ENCODE assay signal across 28 cellular contexts in the genomic region with DNA sequence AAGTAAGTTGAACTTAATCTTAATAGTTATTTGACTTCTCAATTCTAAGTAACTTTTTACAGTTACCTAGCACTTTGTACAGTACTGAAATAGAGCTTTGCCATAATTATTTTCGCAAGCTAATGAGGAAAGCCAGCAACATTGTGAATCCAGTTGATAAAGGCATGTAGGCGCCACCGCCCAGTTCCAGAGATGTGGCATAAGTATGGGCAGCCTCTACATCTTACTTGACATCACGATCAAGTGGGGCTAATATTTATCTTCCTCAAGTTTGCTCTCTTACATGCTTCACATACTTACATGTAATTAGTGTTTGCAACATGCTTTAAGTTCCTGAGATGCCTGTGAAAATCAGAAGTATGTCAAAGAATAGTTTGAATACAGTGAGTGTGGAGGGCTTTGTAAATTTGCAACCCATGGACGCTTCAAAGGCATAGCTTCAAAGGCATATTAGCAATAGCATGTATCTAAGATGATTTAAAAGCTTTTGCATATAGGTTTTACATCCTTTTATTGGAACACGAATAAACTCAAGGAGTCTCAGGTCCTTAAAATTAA. TPM values are rescaled to one million over a fixed set of nuclear protein-coding genes. Genes with fewer than 3 reads are reported as not detected.
DNase-seq lines count a peak whose midpoint lies in the region; ATAC-seq, FAIRE-seq and TF ChIP-seq lines count a peak whose summit lies in the region.
"Had no signal": no experiment of that assay in that cellular context is flagged by ENCODE, and none has a peak within 500 bp of the region (broad histone marks: within the 10 kb centered on the region; RNA-seq: fewer than 3 reads in every experiment).

No MANE protein-coding gene starts in this region.

- no peaks in the 10 kb centered on the region for H3K36me3 Mint-ChIP-seq in activated CD4-positive, alpha-beta T cell treated with anti-CD3 and anti-CD28 coated beads, Interleukin-2, amount 10 ng/mL, durations not matched to agents 24 days and 14 days (ENCODE audit: low read depth)
- H3K36me3 Mint-ChIP-seq: CD14-positive monocyte; CD4-positive, alpha-beta memory T cell; CD4-positive, CD25-positive, alpha-beta regulatory T cell; CD8-positive, alpha-beta memory T cell had no signal

- no peaks in the 10 kb centered on the region for H3K9me3 Mint-ChIP-seq in activated CD4-positive, alpha-beta T cell treated with anti-CD3 and anti-CD28 coated beads, Interleukin-2, amount 10 ng/mL, durations not matched to agents 24 days and 14 days

- H3K4me1 ChIP-seq in A549, result no peaks in the 10 kb centered on the region
- H3K4me1 ChIP-seq in left lung, result no peaks in the 10 kb centered on the region
- no peaks in the 10 kb centered on the region for H3K4me1 ChIP-seq in lung (ENCODE audit: control insufficient read depth in 2 of 2, insufficient read depth in 2 of 2, low read length in 2 of 2)
- H3K4me1 ChIP-seq in upper lobe of right lung, result no peaks in the 10 kb centered on the region
- H3K4me1 ChIP-seq: BE2C, BLaER1 had no signal

- TF ChIP-seq RAD21 in A549 (conservative IDR thresholded peaks at IDR 0.05 in 1 of 2, IDR thresholded peaks at IDR 0.05 in 1 of 2), result no peak

- ATAC-seq in A549 (no peak), left lung (peak; percentile 80), lung (ENCODE audit: insufficient read depth, low FRiP score) (peak; percentile 64), upper lobe of right lung (peak; percentile 72)
- ATAC-seq: GM12878 had no signal

- whole genome bisulfite sequencing in A549 (ENCODE audit: missing lambda C conversion rate), result 2% methylated on average over 6 of the region's 6 CpGs
- WGBS in lung, 2 donors, result 64 to 74% methylated on average over 6 of the region's 6 CpGs

- H3K27ac ChIP-seq in A549, result no peak overlapping the region
- no peak overlapping the region for H3K27ac ChIP-seq in left lung
- H3K27ac ChIP-seq in lung (ENCODE audit: low read depth in 1 of 2, low read length in 1 of 2), result no peak overlapping the region
- no peak overlapping the region for H3K27ac ChIP-seq in upper lobe of right lung
- H3K27ac ChIP-seq: 22Rv1, BLaER1 had no signal

- peak; percentile 54 for FAIRE-seq in A549 (lab: Jason Lieb, UNC)
- FAIRE-seq: GM12878, GM12892, GM18507 had no signal

- CTCF ChIA-PET in A549 (lab: Yijun Ruan, JAX), result no interaction called here

- TF ChIP-seq CTCF in A549 (IDR thresholded peaks at IDR 0.05), result no peak
- TF ChIP-seq CTCF in left lung (IDR thresholded peaks at IDR 0.05), result no peak
- no peak for TF ChIP-seq CTCF in lung (IDR thresholded peaks at IDR 0.05; ENCODE audit: control extremely low read depth, extremely low read depth)
- no peak for TF ChIP-seq CTCF in upper lobe of right lung (IDR thresholded peaks at IDR 0.05)

- DNase-seq in A549 (ENCODE audit: low read depth in 1 of 2, low spot score in 1 of 2), result no peak
- peak in 1 of 2 donors; percentile 41 for DNase-seq in left lung
- DNase-seq in lung (ENCODE audit: low spot score), result no peak
- no peak for DNase-seq in upper lobe of right lung
- no peak for DNase-seq in activated CD4-positive, alpha-beta T cell treated with anti-CD3 and anti-CD28 coated beads, Interleukin-2, amount 10 ng/mL, durations not matched to agents 24 days and 14 days
- no peak for DNase-seq in NCI-H1930 (lab: John Stamatoyannopoulos, UW)
- DNase-seq in amygdala (lab: John Stamatoyannopoulos, UW), result no peak
- DNase-seq: ACHN; BE2C; C1 segment of cervical spinal cord; CD4-positive, alpha-beta memory T cell; CD4-positive, CD25-positive, alpha-beta regulatory T cell; CD8-positive, alpha-beta memory T cell; COR-L47; DMS 273 treated with DMSO at 0.1 percent for 48 hours; DMS153; DMS79; DND-41; EL; GDM1 had no signal

- no peaks in the 10 kb centered on the region for H3K36me3 ChIP-seq in left lung
- H3K36me3 ChIP-seq in lung (ENCODE audit: control insufficient read depth in 2 of 2, insufficient read depth in 2 of 2, low read length in 2 of 2), result no peaks in the 10 kb centered on the region
- no peaks in the 10 kb centered on the region for H3K36me3 ChIP-seq in upper lobe of right lung
- H3K36me3 ChIP-seq: BE2C, BLaER1 had no signal

- no peaks in the 10 kb centered on the region for H3K9me3 ChIP-seq in A549
- H3K9me3 ChIP-seq in left lung, result no peaks in the 10 kb centered on the region
- H3K9me3 ChIP-seq in lung (ENCODE audit: control insufficient read depth in 2 of 2, insufficient read depth in 1 of 2, low read length in 1 of 2), result peaks cover 0 to 2% of the 10 kb centered on the region in 2 donors
- no peaks in the 10 kb centered on the region for H3K9me3 ChIP-seq in upper lobe of right lung
- H3K9me3 ChIP-seq: BE2C, BLaER1 had no signal

- no peaks in the 10 kb centered on the region for H3K4me1 Mint-ChIP-seq in activated CD4-positive, alpha-beta T cell treated with anti-CD3 and anti-CD28 coated beads, Interleukin-2, amount 10 ng/mL, durations not matched to agents 24 days and 14 days
- H3K4me1 Mint-ChIP-seq: CD14-positive monocyte; CD4-positive, alpha-beta memory T cell; CD4-positive, CD25-positive, alpha-beta regulatory T cell; CD8-positive, alpha-beta memory T cell had no signal

- no peak overlapping the region for H3K27ac Mint-ChIP-seq in activated CD4-positive, alpha-beta T cell treated with anti-CD3 and anti-CD28 coated beads, Interleukin-2, amount 10 ng/mL, durations not matched to agents 24 days and 14 days
- H3K27ac Mint-ChIP-seq: CD14-positive monocyte; CD4-positive, alpha-beta memory T cell; CD4-positive, CD25-positive, alpha-beta regulatory T cell; CD8-positive, alpha-beta memory T cell had no signal

- no peak overlapping the region for H3K4me3 Mint-ChIP-seq in activated CD4-positive, alpha-beta T cell treated with anti-CD3 and anti-CD28 coated beads, Interleukin-2, amount 10 ng/mL, durations not matched to agents 24 days and 14 days
- H3K4me3 Mint-ChIP-seq: CD14-positive monocyte; CD4-positive, alpha-beta memory T cell; CD4-positive, CD25-positive, alpha-beta regulatory T cell; CD8-positive, alpha-beta memory T cell had no signal

- no peaks in the 10 kb centered on the region for H3K27me3 Mint-ChIP-seq in activated CD4-positive, alpha-beta T cell treated with anti-CD3 and anti-CD28 coated beads, Interleukin-2, amount 10 ng/mL, durations not matched to agents 24 days and 14 days
- H3K27me3 Mint-ChIP-seq: CD4-positive, alpha-beta memory T cell; CD4-positive, CD25-positive, alpha-beta regulatory T cell; CD8-positive, alpha-beta memory T cell had no signal

- no peak overlapping the region for H3K4me3 ChIP-seq in A549
- H3K4me3 ChIP-seq in left lung, result no peak overlapping the region
- no peak overlapping the region for H3K4me3 ChIP-seq in lung
- no peak overlapping the region for H3K4me3 ChIP-seq in upper lobe of right lung
- H3K4me3 ChIP-seq: BLaER1, GM12878 had no signal

- no peak overlapping the region for H3K4me2 ChIP-seq in A549
- H3K4me2 ChIP-seq: BLaER1 had no signal

- intact Hi-C loops in left lung (cut with DNase I) (no loop called here), upper lobe of right lung (cut with DNase I) (no loop called here)
- intact Hi-C loops in activated CD4-positive, alpha-beta T cell treated with anti-CD3 and anti-CD28 coated beads, Interleukin-2, amount 10 ng/mL, durations not matched to agents 24 days and 14 days (cut with micrococcal nuclease), result no loop called here

- no peak for TF ChIP-seq EP300 in A549 (IDR thresholded peaks at IDR 0.05)

- TF ChIP-seq POLR2A in A549 (IDR thresholded peaks at IDR 0.05; ENCODE audit: low read length), result no peak

- H3K27me3 ChIP-seq in left lung, result no peaks in the 10 kb centered on the region
- no peaks in the 10 kb centered on the region for H3K27me3 ChIP-seq in lung (ENCODE audit: control insufficient read depth, insufficient read depth)
- no peaks in the 10 kb centered on the region for H3K27me3 ChIP-seq in upper lobe of right lung
- H3K27me3 ChIP-seq: BE2C, BLaER1 had no signal

- POLR2A ChIA-PET in A549 (lab: Yijun Ruan, JAX), result no interaction called here

TF ChIP-seq in A549, 52 proteins besides CTCF, POLR2A, EP300 and RAD21:
- TF ChIP-seq HOXA7 (CRISPR knock-in tag; IDR thresholded peaks at IDR 0.05), result no peak
- no peak for TF ChIP-seq CBX8 (IDR thresholded peaks at IDR 0.05)
- TF ChIP-seq, protein P1, sequence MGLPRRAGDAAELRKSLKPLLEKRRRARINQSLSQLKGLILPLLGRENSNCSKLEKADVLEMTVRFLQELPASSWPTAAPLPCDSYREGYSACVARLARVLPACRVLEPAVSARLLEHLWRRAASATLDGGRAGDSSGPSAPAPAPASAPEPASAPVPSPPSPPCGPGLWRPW (IDR thresholded peaks at IDR 0.05), result no peak
- TF ChIP-seq HOXB13 (CRISPR knock-in tag; IDR thresholded peaks at IDR 0.05; ENCODE audit: low read depth), result no peak
- TF ChIP-seq RARB (CRISPR knock-in tag; IDR thresholded peaks at IDR 0.05), result no peak
- TF ChIP-seq FOXS1 (CRISPR knock-in tag; IDR thresholded peaks at IDR 0.05), result no peak
- TF ChIP-seq, protein P2, sequence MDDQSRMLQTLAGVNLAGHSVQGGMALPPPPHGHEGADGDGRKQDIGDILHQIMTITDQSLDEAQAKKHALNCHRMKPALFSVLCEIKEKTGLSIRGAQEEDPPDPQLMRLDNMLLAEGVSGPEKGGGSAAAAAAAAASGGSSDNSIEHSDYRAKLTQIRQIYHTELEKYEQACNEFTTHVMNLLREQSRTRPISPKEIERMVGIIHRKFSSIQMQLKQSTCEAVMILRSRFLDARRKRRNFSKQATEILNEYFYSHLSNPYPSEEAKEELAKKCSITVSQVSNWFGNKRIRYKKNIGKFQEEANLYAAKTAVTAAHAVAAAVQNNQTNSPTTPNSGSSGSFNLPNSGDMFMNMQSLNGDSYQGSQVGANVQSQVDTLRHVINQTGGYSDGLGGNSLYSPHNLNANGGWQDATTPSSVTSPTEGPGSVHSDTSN (IDR thresholded peaks at IDR 0.05), result no peak
- TF ChIP-seq FOSL2 (IDR thresholded peaks at IDR 0.05), result no peak
- TF ChIP-seq FOSL2 (CRISPR knock-in tag; IDR thresholded peaks at IDR 0.05), result no peak
- TF ChIP-seq JUNB (IDR thresholded peaks at IDR 0.05), result no peak
- no peak for TF ChIP-seq MAFK (IDR thresholded peaks at IDR 0.05; ENCODE audit: partially characterized antibody)
- TF ChIP-seq NPAS2 (CRISPR knock-in tag; IDR thresholded peaks at IDR 0.05; ENCODE audit: borderline replicate concordance), result no peak
- TF ChIP-seq KDM1A (IDR thresholded peaks at IDR 0.05; ENCODE audit: low read depth), result no peak
- TF ChIP-seq TFCP2L1 (CRISPR knock-in tag; IDR thresholded peaks at IDR 0.05), result no peak
- no peak for TF ChIP-seq ZNF302 (CRISPR knock-in tag; IDR thresholded peaks at IDR 0.05)

RNA-seq across cellular contexts. Expression of a gene that starts 34.9 kb away (rescaled TPM):
- not detected in 2 replicates for polyA plus RNA-seq in A549 (2011; rRNA removed)
- polyA plus RNA-seq in A549 (2012; cell fraction: cytosol; rRNA removed), result not detected in 2 replicates
- not detected in 2 replicates for polyA plus RNA-seq in A549 (2012; cell fraction: nucleus; rRNA removed)
- not detected in 3 replicates for polyA plus RNA-seq in A549 (2017; fragmentation: RNase III; extraction: RNeasy Plus Mini Kit Qiagen cat#74134 plus additional on column Dnase treatment)
- not detected in 2 replicates for polyA minus RNA-seq in A549 (2011; rRNA and poly(A)+ RNA removed)
- not detected for total RNA-seq in left lung
- not detected for total RNA-seq in lung
- not detected for polyA plus RNA-seq in lung
- total RNA-seq in upper lobe of right lung, result not detected
- total RNA-seq in activated CD4-positive, alpha-beta T cell treated with anti-CD3 and anti-CD28 coated beads, Interleukin-2, amount 10 ng/mL, durations not matched to agents 24 days and 14 days, result not detected in 2 replicates
- total RNA-seq: A172; CD4-positive, alpha-beta memory T cell; CD4-positive, CD25-positive, alpha-beta regulatory T cell; CD8-positive, alpha-beta memory T cell; GM12878 had no signal
- polyA plus RNA-seq: AG04450; CD14-positive monocyte; CD4-positive, alpha-beta memory T cell; CD4-positive, CD25-positive, alpha-beta regulatory T cell; CD8-positive, alpha-beta memory T cell had no signal

Comparison
In these comparisons a context has a peak if more than half of its experiments do, and no peak if none do; other contexts are left out.
1. ATAC-seq: peak in left lung (single experiment), lung (single experiment) and upper lobe of right lung (single experiment); none in A549 (0 of 2).